ENCODE assay signal across 3 cellular contexts in genomic region chrX:155971658-155972057, GRCh38. TPM values are rescaled to one million over a fixed set of nuclear protein-coding genes. Genes with fewer than 3 reads are reported as not detected.
"Had no signal": no experiment of that assay in that cellular context is flagged by ENCODE, and none has a peak within 500 bp of the region (broad histone marks: within the 10 kb centered on the region; RNA-seq: fewer than 3 reads in every experiment).

No MANE protein-coding gene starts in this region.

RNA-seq across cellular contexts. Expression of gene IL9R, which starts 25.8 kb away (rescaled TPM):
- total RNA-seq: kidney epithelial cell, lung microvascular endothelial cell, renal cortical epithelial cell had no signal
